Comparison of ENCODE assay signal across 23 cellular contexts in the genomic region with DNA sequence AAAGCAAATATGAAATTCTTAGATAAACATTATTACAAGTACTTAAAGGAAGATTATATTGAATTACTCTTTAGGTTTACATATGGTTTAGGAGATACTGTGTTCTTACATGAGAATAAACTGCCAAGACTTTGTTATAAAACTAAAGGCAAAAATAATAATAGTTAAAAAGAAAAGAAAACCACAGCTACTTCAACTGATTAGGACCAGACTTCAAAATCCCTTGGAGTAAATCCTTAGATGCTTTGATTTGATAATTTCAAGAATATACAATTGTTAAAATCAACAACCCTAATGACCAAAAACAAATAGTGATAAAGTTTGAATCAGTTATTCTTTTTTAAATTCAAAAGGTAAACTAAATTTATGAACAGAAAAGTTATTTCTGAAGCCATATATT.
"Had no signal": no experiment of that assay in that cellular context is flagged by ENCODE, and none has a peak within 500 bp of the region (broad histone marks: within the 10 kb centered on the region; RNA-seq: fewer than 3 reads in every experiment).

No MANE protein-coding gene starts in this region.

- H3K4me1 Mint-ChIP-seq: immature natural killer cell; mesothelial cell of epicardium; naive B cell; naive thymus-derived CD8-positive, alpha-beta T cell had no signal

- H3K4me3 ChIP-seq: colonic mucosa, esophagus muscularis mucosa, gastroesophageal sphincter, heart left ventricle, hepatocyte, left lung, lower lobe of right lung, mucosa of descending colon had no signal

- H3K36me3 ChIP-seq: colonic mucosa, esophagus muscularis mucosa, gastroesophageal sphincter, heart left ventricle, left lung, lower lobe of right lung had no signal

- H3K4me2 ChIP-seq: hepatocyte had no signal

- H3K27ac Mint-ChIP-seq: dendritic cell treated with granulocyte-macrophage colony-stimulating factor and Interleukin-4, amounts not matched to agents 40 ng/mL and 50 ng/mL, for 4 days; immature natural killer cell; mesothelial cell of epicardium; naive B cell; naive thymus-derived CD8-positive, alpha-beta T cell had no signal

- H3K27me3 Mint-ChIP-seq: dendritic cell treated with granulocyte-macrophage colony-stimulating factor and Interleukin-4, amounts not matched to agents 40 ng/mL and 50 ng/mL, for 4 days; naive B cell; naive thymus-derived CD8-positive, alpha-beta T cell had no signal

- H3K4me1 ChIP-seq: colonic mucosa, esophagus muscularis mucosa, foreskin keratinocyte, gastroesophageal sphincter, heart left ventricle, left lung, lower lobe of right lung had no signal

- DNase-seq: colonic mucosa; cortex of kidney; effector memory CD4-positive, alpha-beta T cell; foreskin keratinocyte; heart left ventricle; hypothalamus; immature natural killer cell; islet precursor cell; left cardiac atrium; left lung; left ventricle myocardium superior; lower lobe of right lung; mesenchymal stem cell; mucosa of descending colon; naive B cell; naive thymus-derived CD8-positive, alpha-beta T cell had no signal

- H3K27ac ChIP-seq: colonic mucosa, esophagus muscularis mucosa, foreskin keratinocyte, gastroesophageal sphincter, heart left ventricle, hepatocyte, left lung, lower lobe of right lung had no signal

- H2AFZ ChIP-seq: hepatocyte had no signal

- H3K79me2 ChIP-seq: hepatocyte had no signal

- H3K4me3 Mint-ChIP-seq: dendritic cell treated with granulocyte-macrophage colony-stimulating factor and Interleukin-4, amounts not matched to agents 40 ng/mL and 50 ng/mL, for 4 days; immature natural killer cell; mesothelial cell of epicardium; naive B cell; naive thymus-derived CD8-positive, alpha-beta T cell had no signal

- H3K9me3 ChIP-seq: colonic mucosa, esophagus muscularis mucosa, gastroesophageal sphincter, lower lobe of right lung, mucosa of descending colon had no signal

- H3K27me3 ChIP-seq: colonic mucosa, esophagus muscularis mucosa, foreskin keratinocyte, gastroesophageal sphincter, heart left ventricle, hepatocyte, left lung had no signal

- FAIRE-seq: endothelial cell of umbilical vein, frontal cortex had no signal

- H3K36me3 Mint-ChIP-seq: immature natural killer cell, mesothelial cell of epicardium had no signal
